In genomic region chr9:114721491-114722362, GRCh38 we compare ENCODE assay signal across 15 cellular contexts. TPM values are rescaled to one million over a fixed set of nuclear protein-coding genes. Genes with fewer than 3 reads are reported as not detected.
A peak's percentile ranks its signal among the peaks of the same experiment; 100 is the strongest.
DNase-seq lines count a peak whose midpoint lies in the region; ATAC-seq and TF ChIP-seq lines count a peak whose summit lies in the region.
"Had no signal": no experiment of that assay in that cellular context is flagged by ENCODE, and none has a peak within 500 bp of the region (broad histone marks: within the 10 kb centered on the region; RNA-seq: fewer than 3 reads in every experiment).

No MANE protein-coding gene starts in this region.

- H3K9me3 Mint-ChIP-seq in activated naive CD8-positive, alpha-beta T cell treated with anti-CD3 and anti-CD28 coated beads for 36 hours, result peaks cover 17% of the 10 kb centered on the region

- H3K9me3 ChIP-seq in right lobe of liver, result no peaks in the 10 kb centered on the region

- peak overlapping the region; percentile 75 for H3K27ac Mint-ChIP-seq in activated naive CD8-positive, alpha-beta T cell treated with anti-CD3 and anti-CD28 coated beads for 36 hours
- H3K27ac Mint-ChIP-seq: nephron had no signal

- TF ChIP-seq CTCF in right lobe of liver (IDR thresholded peaks at IDR 0.05), result peak in 1 of 4 donors; percentile 8

- H3K27me3 ChIP-seq in right lobe of liver, result no peaks in the 10 kb centered on the region

- H3K27ac ChIP-seq in right lobe of liver, result peak overlapping the region in 1 of 3 donors; percentile 48
- H3K27ac ChIP-seq: 22Rv1 had no signal

- H3K4me1 ChIP-seq in right lobe of liver, result peaks cover 0 to 6% (median 3%) of the 10 kb centered on the region in 4 donors

- H3K27me3 Mint-ChIP-seq in activated naive CD8-positive, alpha-beta T cell treated with anti-CD3 and anti-CD28 coated beads for 36 hours, result peaks cover 4% of the 10 kb centered on the region

- ATAC-seq in right lobe of liver (peak; percentile 91 to 97 (median 94)), GM21737 (IDR thresholded peaks at IDR 0.05; ENCODE audit: unreplicated experiment) (no peak), HG03135 (IDR thresholded peaks at IDR 0.05; ENCODE audit: unreplicated experiment) (no peak)

- no peak for TF ChIP-seq POLR2A in right lobe of liver (IDR thresholded peaks at IDR 0.05)

- no peak overlapping the region for H3K4me3 ChIP-seq in right lobe of liver

- DNase-seq in NCI-H2196 (lab: John Stamatoyannopoulos, UW; ENCODE audit: unreplicated experiment) (peak; percentile 16), NCI-H2196 treated with DMSO at 0.1 percent for 48 hours (lab: John Stamatoyannopoulos, UW; ENCODE audit: unreplicated experiment) (no peak), NCI-H2081 treated with DMSO at 0.1 percent for 48 hours (lab: John Stamatoyannopoulos, UW) (peak; percentile 32), right lobe of liver (peak; percentile 63 to 82 (median 68)), NCI-H524 treated with DMSO at 0.1 percent for 48 hours (lab: John Stamatoyannopoulos, UW) (no peak)
- no peak for DNase-seq in activated naive CD8-positive, alpha-beta T cell treated with anti-CD3 and anti-CD28 coated beads for 36 hours
- DNase-seq: activated effector memory CD4-positive, alpha-beta T cell treated with Interleukin-2 at 50 U/mL for 16 hours; GF-D8; stimulated activated CD4-positive, alpha-beta T cell treated with anti-CD3 and anti-CD28 coated beads, Interleukin-1b, Interleukin-23, amount 100 ng/mL, for 48 hours had no signal

- peaks cover 38% of the 10 kb centered on the region for H3K36me3 Mint-ChIP-seq in activated naive CD8-positive, alpha-beta T cell treated with anti-CD3 and anti-CD28 coated beads for 36 hours

- H3K4me3 Mint-ChIP-seq in activated naive CD8-positive, alpha-beta T cell treated with anti-CD3 and anti-CD28 coated beads for 36 hours, result no peak overlapping the region
- H3K4me3 Mint-ChIP-seq: nephron had no signal

- WGBS in right lobe of liver (ENCODE audit: insufficient coverage, low coverage, low lambda C conversion rate, missing lambda C conversion rate), result 33% methylated on average over 13 of the region's 14 CpGs

- H3K4me1 Mint-ChIP-seq in activated naive CD8-positive, alpha-beta T cell treated with anti-CD3 and anti-CD28 coated beads for 36 hours, result peaks cover 74% of the 10 kb centered on the region

- intact Hi-C loops in right lobe of liver (cut with DNase I), result no loop called here

- H3K36me3 ChIP-seq in right lobe of liver, result no peaks in the 10 kb centered on the region

RNA-seq across cellular contexts. Expression of gene TEX48, which starts 39.7 kb away (rescaled TPM):
- under 1 TPM; 0.70 to 0.80 TPM for total RNA-seq in activated naive CD8-positive, alpha-beta T cell treated with anti-CD3 and anti-CD28 coated beads for 36 hours
- total RNA-seq in right lobe of liver, result not detected
- total RNA-seq: dermis microvascular lymphatic vessel endothelial cell, subcutaneous adipose tissue had no signal

Comparison
In these comparisons a context has a peak if more than half of its experiments do, and no peak if none do; other contexts are left out.
1. DNase-seq: peak in NCI-H2196 (single experiment), NCI-H2081 treated with DMSO at 0.1 percent for 48 hours (single experiment) and right lobe of liver (3 of 3); none in NCI-H2196 treated with DMSO at 0.1 percent for 48 hours (single experiment), activated naive CD8-positive, alpha-beta T cell treated with anti-CD3 and anti-CD28 coated beads for 36 hours (single experiment) and NCI-H524 treated with DMSO at 0.1 percent for 48 hours (single experiment).
2. ATAC-seq: peak in right lobe of liver (4 of 4); none in GM21737 (single experiment) and HG03135 (single experiment).